ENCODE assay signal across 33 cellular contexts in genomic region chr2:45468279-45468678, GRCh38.
"Had no signal": no experiment of that assay in that cellular context is flagged by ENCODE, and none has a peak within 500 bp of the region (broad histone marks: within the 10 kb centered on the region; RNA-seq: fewer than 3 reads in every experiment).

No MANE protein-coding gene starts in this region.

- ATAC-seq: activated CD8-positive, alpha-beta T cell treated with anti-CD3 and anti-CD28 coated beads for 36 hours; activated T-cell treated with anti-CD3 and anti-CD28 coated beads, Interleukin-2, amount 50 U/mL, for 4 hours; activated T-cell treated with anti-CD3 and anti-CD28 coated beads, Interleukin-2, amount 50 U/mL, for 72 hours; activated T-helper 17 cell treated with anti-CD3 and anti-CD28 coated beads, Interleukin-2, amount 50 U/mL, for 72 hours; body of pancreas had no signal

- DNase-seq: activated B cell treated with CpG ODN at 0.5 μM for 24 hours; activated CD4-positive, alpha-beta memory T cell treated with anti-CD3 and anti-CD28 coated beads for 36 hours; activated CD4-positive, alpha-beta T cell treated with anti-CD3 and anti-CD28 coated beads for 4 hours; activated CD4-positive, alpha-beta T cell treated with anti-CD3 and anti-CD28 coated beads, Interleukin-2, amount 10 ng/mL, durations not matched to agents 24 days and 14 days; activated CD4-positive, alpha-beta T cell treated with anti-CD3 and anti-CD28 coated beads, Interleukin-2, amount 50 U/mL, for 1 hour; activated CD4-positive, alpha-beta T cell treated with anti-CD3 and anti-CD28 coated beads, Interleukin-2, amount 50 U/mL, for 4 hours; activated CD4-positive, CD25-positive, alpha-beta regulatory T cell treated with anti-CD3 and anti-CD28 coated beads, Interleukin-2, amount 50 U/mL, for 72 hours; activated CD8-positive, alpha-beta memory T cell treated with anti-CD3 and anti-CD28 coated beads, Interleukin-2, amount 50 U/mL, for 4 hours; activated CD8-positive, alpha-beta T cell treated with anti-CD3 and anti-CD28 coated beads for 36 hours; activated effector memory CD4-positive, alpha-beta T cell treated with anti-CD3 and anti-CD28 coated beads, Interleukin-2, amount 50 U/mL, for 16 hours; activated gamma-delta T cell treated with Interleukin-2 at 50 U/mL for 16 hours; activated naive CD4-positive, alpha-beta T cell; activated naive CD4-positive, alpha-beta T cell treated with anti-CD3 and anti-CD28 coated beads for 36 hours; activated naive CD4-positive, alpha-beta T cell treated with anti-CD3 and anti-CD28 coated beads, Interleukin-2, amount 50 U/mL, for 16 hours; activated naive CD8-positive, alpha-beta T cell treated with anti-CD3 and anti-CD28 coated beads for 36 hours; activated T-cell treated with anti-CD3 and anti-CD28 coated beads for 4 hours; activated T-cell treated with anti-CD3 and anti-CD28 coated beads, Interleukin-2, amount 50 U/mL, for 1 hour; activated T-cell treated with anti-CD3 and anti-CD28 coated beads, Interleukin-2, amount 50 U/mL, for 4 hours; activated T-cell treated with anti-CD3 and anti-CD28 coated beads, Interleukin-2, amount 50 U/mL, for 72 hours; adrenal gland; amniotic stem cell; aorta; body of pancreas; brain microvascular endothelial cell; central memory CD4-positive, alpha-beta T cell; T-helper 2 cell; T-helper 9 cell; WERI-Rb-1 had no signal

- H3K4me3 ChIP-seq: adrenal gland, body of pancreas, breast epithelium had no signal

- H3K9me3 ChIP-seq: adrenal gland, body of pancreas, breast epithelium had no signal

- H3K36me3 ChIP-seq: adrenal gland, brain microvascular endothelial cell, breast epithelium, WERI-Rb-1 had no signal

- H3K27me3 ChIP-seq: adrenal gland, body of pancreas, brain microvascular endothelial cell, breast epithelium had no signal

- H3K27ac ChIP-seq: adrenal gland, brain microvascular endothelial cell, breast epithelium, WERI-Rb-1 had no signal

- FAIRE-seq: astrocyte, colon, TTC549 had no signal
